Comparison of ENCODE assay signal across 9 cellular contexts in the genomic region with DNA sequence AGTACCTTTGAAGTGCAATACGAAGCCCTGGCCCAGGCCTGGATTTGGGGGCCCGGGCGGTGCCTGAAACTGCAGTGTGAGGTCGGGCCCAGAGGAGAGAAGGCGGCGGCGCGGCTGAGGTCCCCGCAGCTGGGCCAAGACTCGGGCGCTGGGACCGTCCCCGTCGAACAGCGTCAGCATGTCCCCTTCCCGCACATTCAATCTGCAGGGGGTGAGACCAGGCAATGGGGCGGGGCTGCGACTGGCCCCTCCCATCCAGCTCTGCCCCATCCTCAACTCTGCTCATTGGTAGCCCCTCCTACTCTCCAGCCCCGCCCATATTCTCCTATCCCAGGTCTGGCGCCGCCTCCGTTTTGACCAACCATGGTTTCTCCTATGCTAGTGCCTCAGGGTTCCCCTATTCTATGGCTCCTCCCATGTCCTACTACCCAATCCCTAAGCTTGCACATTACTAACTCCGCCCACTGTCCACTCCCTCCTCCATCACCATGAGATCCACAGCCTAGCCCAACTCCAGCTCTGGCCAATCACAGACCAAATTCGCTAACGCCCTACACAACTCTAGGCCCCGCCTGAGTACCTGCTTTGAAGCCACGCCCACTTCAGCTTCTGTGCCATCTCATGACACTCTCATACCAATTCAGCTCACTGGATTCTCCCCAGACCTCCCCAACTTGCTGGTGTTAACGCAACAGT. TPM values are rescaled to one million over a fixed set of nuclear protein-coding genes. Genes with fewer than 3 reads are reported as not detected.
DNase-seq lines count a peak whose midpoint lies in the region; ATAC-seq and TF ChIP-seq lines count a peak whose summit lies in the region.
"Had no signal": no experiment of that assay in that cellular context is flagged by ENCODE, and none has a peak within 500 bp of the region (broad histone marks: within the 10 kb centered on the region; RNA-seq: fewer than 3 reads in every experiment).

No MANE protein-coding gene starts in this region.

- TF ChIP-seq CTCF in gastrocnemius medialis (IDR thresholded peaks at IDR 0.05 in 4 of 5, conservative IDR thresholded peaks at IDR 0.05 in 1 of 5): no peak

- in situ Hi-C loops in gastrocnemius medialis (cut with MboI; ENCODE audit: low sequenced_read_pairs in 4 of 4): no loop called here

- intact Hi-C loops in gastrocnemius medialis (cut with DNase I; ENCODE audit: low total_unique reads): no loop called here

- H3K4me3 ChIP-seq in gastrocnemius medialis: no peak overlapping the region

- ATAC-seq in naive B cell (ENCODE audit: low read depth in 2 of 2) (peak; percentile 72 to 80), HG03520 (IDR thresholded peaks at IDR 0.05; ENCODE audit: unreplicated experiment) (no peak), GM19467 (IDR thresholded peaks at IDR 0.05; ENCODE audit: unreplicated experiment) (no peak), gastrocnemius medialis (no peak)

- H3K27me3 ChIP-seq in gastrocnemius medialis: peaks cover 30 to 47% (median 39%) of the 10 kb centered on the region in 3 donors

- no peak overlapping the region for H3K27ac Mint-ChIP-seq in naive B cell

- H3K36me3 Mint-ChIP-seq in naive B cell: peaks cover 0 to 16% of the 10 kb centered on the region in 2 donors

- no peak overlapping the region for H3K27ac ChIP-seq in gastrocnemius medialis

- TF ChIP-seq POLR2A in gastrocnemius medialis (IDR thresholded peaks at IDR 0.05): no peak

- peak overlapping the region in 7 of 8 donors; percentile 63 to 88 (median 75) for H3K4me3 Mint-ChIP-seq in naive B cell

- no peaks in the 10 kb centered on the region for H3K9me3 ChIP-seq in gastrocnemius medialis

- DNase-seq in NCI-H82 (lab: John Stamatoyannopoulos, UW) (peak; percentile 63), NCI-H82 treated with DMSO at 0.1 percent for 48 hours (lab: John Stamatoyannopoulos, UW; ENCODE audit: unreplicated experiment) (no peak), SK-N-DZ (ENCODE audit: low spot score) (peak; percentile 39), naive B cell (peak; percentile 30), gastrocnemius medialis (no peak)
- DNase-seq in central memory CD4-positive, alpha-beta T cell: peak; percentile 33

- no peaks in the 10 kb centered on the region for H3K36me3 ChIP-seq in gastrocnemius medialis

- peaks cover 22 to 26% (median 24%) of the 10 kb centered on the region in 3 donors for H3K4me1 Mint-ChIP-seq in naive B cell

- H3K4me1 ChIP-seq in gastrocnemius medialis: no peaks in the 10 kb centered on the region

- peaks cover 3 to 6% (median 4%) of the 10 kb centered on the region in 7 donors for H3K9me3 Mint-ChIP-seq in naive B cell

- peaks cover 16 to 50% (median 36%) of the 10 kb centered on the region in 3 donors for H3K27me3 Mint-ChIP-seq in naive B cell

RNA-seq across cellular contexts. Expression of a gene that starts 14.4 kb away (rescaled TPM):
- polyA plus RNA-seq in SK-N-DZ (2014; cell fraction: cytosol; rRNA removed): 72.6 and 90.4 TPM in 2 replicates
- polyA plus RNA-seq in SK-N-DZ (2014; cell fraction: nucleus; rRNA removed): 63.9 and 67.8 TPM in 2 replicates
- polyA plus RNA-seq in naive B cell (ENCODE audit: low read depth in 6 of 6): 10 to 100 TPM; 58.1 to 79.1 (median 66.3) TPM
- 10 to 100 TPM; 35.5 to 71.8 (median 55.7) TPM for total RNA-seq in gastrocnemius medialis

RNA-seq across cellular contexts. Expression of a gene that starts 21.9 kb away (rescaled TPM):
- polyA plus RNA-seq in SK-N-DZ (2014; cell fraction: cytosol; rRNA removed): 53.8 and 60.2 TPM in 2 replicates
- polyA plus RNA-seq in SK-N-DZ (2014; cell fraction: nucleus; rRNA removed): 22.0 and 22.8 TPM in 2 replicates
- polyA plus RNA-seq in naive B cell (ENCODE audit: low read depth in 6 of 6): not detected
- 1 to 10 TPM in 1 of 4 donors, under 1 TPM in 3; 0.20 to 1.7 (median 0.56) TPM for total RNA-seq in gastrocnemius medialis
- total RNA-seq: T-helper 2 cell treated with Interferon-gamma antibody and Interleukin-4, amounts not matched to agents 100 ng/mL and 5 ng/mL, for 36 hours had no signal

RNA-seq across cellular contexts. Expression of a gene that starts 22.9 kb away (rescaled TPM):
- polyA plus RNA-seq in SK-N-DZ (2014; cell fraction: cytosol; rRNA removed): 25.6 and 27.1 TPM in 2 replicates
- polyA plus RNA-seq in SK-N-DZ (2014; cell fraction: nucleus; rRNA removed): 21.7 and 27.5 TPM in 2 replicates
- polyA plus RNA-seq in naive B cell (ENCODE audit: low read depth in 6 of 6): not detected
- total RNA-seq in gastrocnemius medialis: not detected

RNA-seq across cellular contexts. Expression of a gene that starts 48.6 kb away (rescaled TPM):
- 18.2 and 20.0 TPM in 2 replicates for polyA plus RNA-seq in SK-N-DZ (2014; cell fraction: cytosol; rRNA removed)
- polyA plus RNA-seq in SK-N-DZ (2014; cell fraction: nucleus; rRNA removed): 14.0 and 27.9 TPM in 2 replicates
- 10 to 100 TPM in 3 of 6 donors, 1 to 10 TPM in 3; 7.4 to 19.0 (median 10.4) TPM for polyA plus RNA-seq in naive B cell (ENCODE audit: low read depth in 6 of 6)
- 1 to 10 TPM; 3.7 to 8.6 (median 6.3) TPM for total RNA-seq in gastrocnemius medialis

RNA-seq across cellular contexts. Expression of a gene that starts 57.2 kb away (rescaled TPM):
- polyA plus RNA-seq in SK-N-DZ (2014; cell fraction: cytosol; rRNA removed): 24.3 and 39.4 TPM in 2 replicates
- 10.1 and 22.7 TPM in 2 replicates for polyA plus RNA-seq in SK-N-DZ (2014; cell fraction: nucleus; rRNA removed)
- 10 to 100 TPM; 39.7 to 61.4 (median 43.9) TPM for polyA plus RNA-seq in naive B cell (ENCODE audit: low read depth in 6 of 6)
- 10 to 100 TPM; 40.3 to 77.5 (median 47.6) TPM for total RNA-seq in gastrocnemius medialis

Comparison
In these comparisons a context has a peak if more than half of its experiments do, and no peak if none do; other contexts are left out.
1. DNase-seq: peak in NCI-H82 (single experiment), SK-N-DZ (single experiment), central memory CD4-positive, alpha-beta T cell (single experiment) and naive B cell (single experiment); none in NCI-H82 treated with DMSO at 0.1 percent for 48 hours (single experiment) and gastrocnemius medialis (0 of 2).
2. ATAC-seq: peak in naive B cell (2 of 2); none in HG03520 (single experiment), GM19467 (single experiment) and gastrocnemius medialis (0 of 2).